Comparison of ENCODE assay signal across 8 cellular contexts in genomic region chr1:16863024-16863423, GRCh38. TPM values are rescaled to one million over a fixed set of nuclear protein-coding genes. Genes with fewer than 3 reads are reported as not detected.
A peak's percentile ranks its signal among the peaks of the same experiment; 100 is the strongest.
DNase-seq lines count a peak whose midpoint lies in the region; ATAC-seq, FAIRE-seq and TF ChIP-seq lines count a peak whose summit lies in the region.
"Not testable (repeated sequence)": the region's sequence is repeated elsewhere in the genome, so short reads cannot be mapped to it uniquely, and the experiment has no call there.

No MANE protein-coding gene starts in this region.

- not testable (repeated sequence) for H3K4me1 ChIP-seq in A549; GM12878 (ENCODE audit: control insufficient read depth, insufficient read depth, low read length)

- TF ChIP-seq EP300 in A549 (IDR thresholded peaks at IDR 0.05); GM12878 (IDR thresholded peaks at IDR 0.05; ENCODE audit: borderline replicate concordance in 1 of 2, control insufficient read depth in 1 of 2, low read depth in 2 of 2, low read length in 2 of 2): not testable (repeated sequence)

- H3K27ac Mint-ChIP-seq in activated CD4-positive, alpha-beta T cell treated with anti-CD3 and anti-CD28 coated beads for 36 hours: not testable (repeated sequence)
- H3K27ac Mint-ChIP-seq in stimulated activated memory B cell treated with anti-CD40 and anti-IgM and Interleukin-4, amounts not matched to agents 10 μg/mL and 1 μg/mL and 100 μg/mL, for 72 hours: peak overlapping the region; percentile 40

- RAD21 ChIA-PET in GM12878 (lab: Charles Lee; ENCODE audit: unreplicated experiment): not testable (repeated sequence)

- TF ChIP-seq CTCF in A549 (IDR thresholded peaks at IDR 0.05); GM12878 (IDR thresholded peaks at IDR 0.05 in 2 of 3, conservative IDR thresholded peaks at IDR 0.05 in 1 of 3; ENCODE audit: control insufficient read depth in 2 of 3, extremely low read depth in 1 of 3, insufficient read depth in 1 of 3, low read depth in 3 of 3, low read length in 3 of 3): not testable (repeated sequence)

- not testable (repeated sequence) for H3K9me3 Mint-ChIP-seq in activated CD4-positive, alpha-beta T cell treated with anti-CD3 and anti-CD28 coated beads for 36 hours (ENCODE audit: low read depth); stimulated activated memory B cell treated with anti-CD40 and anti-IgM and Interleukin-4, amounts not matched to agents 10 μg/mL and 1 μg/mL and 100 μg/mL, for 72 hours

- H3K36me3 Mint-ChIP-seq in activated CD4-positive, alpha-beta T cell treated with anti-CD3 and anti-CD28 coated beads for 36 hours (ENCODE audit: low read depth); stimulated activated memory B cell treated with anti-CD40 and anti-IgM and Interleukin-4, amounts not matched to agents 10 μg/mL and 1 μg/mL and 100 μg/mL, for 72 hours: not testable (repeated sequence)

- CTCF ChIA-PET in A549 (lab: Yijun Ruan, JAX); activated CD4-positive, alpha-beta T cell treated with anti-CD3 and anti-CD28 coated beads for 36 hours (lab: Charles Lee); GM12878 (lab: Yijun Ruan, JAX): not testable (repeated sequence)

- H3K4me2 ChIP-seq in A549: peak overlapping the region; percentile 87
- not testable (repeated sequence) for H3K4me2 ChIP-seq in GM12878 (ENCODE audit: control insufficient read depth, insufficient read depth)

- not testable (repeated sequence) for H3K9me3 ChIP-seq in A549; GM12878 (replicated peaks; ENCODE audit: control insufficient read depth, insufficient read depth, low read length)

- not testable (repeated sequence) for H3K27me3 ChIP-seq in GM12878 (replicated peaks in 1 of 2; ENCODE audit: control insufficient read depth in 2 of 2, insufficient read depth in 2 of 2, low read length in 1 of 2)

- SMC1A ChIA-PET in GM12878 (lab: Charles Lee; ENCODE audit: uncharacterized antibody, unreplicated experiment): not testable (repeated sequence)

- not testable (repeated sequence) for H4K20me1 ChIP-seq in GM12878 (ENCODE audit: control insufficient read depth, insufficient read depth)

- not testable (repeated sequence) for ATAC-seq in A549
- peak; percentile 80 for ATAC-seq in GM18867 (IDR thresholded peaks at IDR 0.05; ENCODE audit: unreplicated experiment)
- peak; percentile 56 for ATAC-seq in GM21786 (IDR thresholded peaks at IDR 0.05; ENCODE audit: unreplicated experiment)
- ATAC-seq in HG03060 (IDR thresholded peaks at IDR 0.05; ENCODE audit: low read depth, unreplicated experiment): peak; percentile 83
- peak; percentile 65 for ATAC-seq in HG03521 (IDR thresholded peaks at IDR 0.05; ENCODE audit: unreplicated experiment)
- peak; percentile 58 for ATAC-seq in activated CD4-positive, alpha-beta T cell treated with anti-CD3 and anti-CD28 coated beads for 36 hours
- ATAC-seq in GM12878: peak; percentile 87
- peak; percentile 92 for ATAC-seq in stimulated activated memory B cell treated with anti-CD40 and anti-IgM and Interleukin-4, amounts not matched to agents 10 μg/mL and 1 μg/mL and 100 μg/mL, for 72 hours

- H3K36me3 ChIP-seq in GM12878 (ENCODE audit: control insufficient read depth in 2 of 2, insufficient read depth in 2 of 2, low read length in 1 of 2): not testable (repeated sequence)

- 0 out of 6 replicates have a peak overlapping the region, but pooled peaks of 1 of the 2 experiments have one; percentile 54 for H3K27ac ChIP-seq in A549
- not testable (repeated sequence) for H3K27ac ChIP-seq in GM12878 (ENCODE audit: control insufficient read depth, insufficient read depth)

- not testable (repeated sequence) for H3K9ac ChIP-seq in GM12878 (ENCODE audit: control insufficient read depth, insufficient read depth, low read length)

- not testable (repeated sequence) for H2AFZ ChIP-seq in GM12878 (ENCODE audit: control insufficient read depth, low read depth, low read length)

- not testable (repeated sequence) for H3K4me1 Mint-ChIP-seq in activated CD4-positive, alpha-beta T cell treated with anti-CD3 and anti-CD28 coated beads for 36 hours; stimulated activated memory B cell treated with anti-CD40 and anti-IgM and Interleukin-4, amounts not matched to agents 10 μg/mL and 1 μg/mL and 100 μg/mL, for 72 hours

- intact Hi-C loops in activated CD4-positive, alpha-beta T cell treated with anti-CD3 and anti-CD28 coated beads for 36 hours (cut with DNase I, micrococcal nuclease); GM12878 (cut with micrococcal nuclease; ENCODE audit: unreplicated experiment): not testable (repeated sequence)

- 75% methylated on average over 6 of the region's 11 CpGs for WGBS in A549 (ENCODE audit: missing lambda C conversion rate)
- 2% methylated on average over 6 of the region's 11 CpGs for WGBS in GM12878 (ENCODE audit: insufficient coverage, insufficient replicate concordance, low lambda C conversion rate, missing lambda C conversion rate)

- H3K27me3 Mint-ChIP-seq in activated CD4-positive, alpha-beta T cell treated with anti-CD3 and anti-CD28 coated beads for 36 hours; stimulated activated memory B cell treated with anti-CD40 and anti-IgM and Interleukin-4, amounts not matched to agents 10 μg/mL and 1 μg/mL and 100 μg/mL, for 72 hours: not testable (repeated sequence)

- not testable (repeated sequence) for DNase-seq in A549 (ENCODE audit: low read depth in 1 of 2, low spot score in 1 of 2); activated CD4-positive, alpha-beta T cell treated with anti-CD3 and anti-CD28 coated beads for 36 hours; GM12878 (ENCODE audit: low read depth, low spot score)

- POLR2A ChIA-PET in A549 (lab: Yijun Ruan, JAX); activated CD4-positive, alpha-beta T cell treated with anti-CD3 and anti-CD28 coated beads for 36 hours (lab: Charles Lee); GM12878 (lab: Charles Lee): not testable (repeated sequence)

- not testable (repeated sequence) for TF ChIP-seq POLR2A in A549 (IDR thresholded peaks at IDR 0.05; ENCODE audit: low read length); GM12878 (IDR thresholded peaks at IDR 0.05; ENCODE audit: low read depth, low read length)

- TF ChIP-seq RAD21 in A549 (conservative IDR thresholded peaks at IDR 0.05 in 1 of 2, IDR thresholded peaks at IDR 0.05 in 1 of 2); GM12878 (IDR thresholded peaks at IDR 0.05; ENCODE audit: insufficient read depth, low read depth, low read length): not testable (repeated sequence)

- BruUV-seq in GM12878 (replicated peaks; lab: Mats Ljungman, UMichigan): not testable (repeated sequence)

- H3K79me2 ChIP-seq in GM12878 (ENCODE audit: control insufficient read depth, insufficient read depth, low read length): not testable (repeated sequence)

- in situ Hi-C loops in GM12878 (cut with MboI): not testable (repeated sequence)

- H3K4me3 ChIP-seq in A549: peak overlapping the region; percentile 44; the same call in 1 of the 3 replicates
- H3K4me3 ChIP-seq in GM12878: not testable (repeated sequence)

- not testable (repeated sequence) for H3K4me3 Mint-ChIP-seq in activated CD4-positive, alpha-beta T cell treated with anti-CD3 and anti-CD28 coated beads for 36 hours
- H3K4me3 Mint-ChIP-seq in stimulated activated memory B cell treated with anti-CD40 and anti-IgM and Interleukin-4, amounts not matched to agents 10 μg/mL and 1 μg/mL and 100 μg/mL, for 72 hours: peak overlapping the region; percentile 70

- not testable (repeated sequence) for FAIRE-seq in A549 (lab: Jason Lieb, UNC); GM12878 (lab: Jason Lieb, UNC)

RNA-seq across cellular contexts. Expression of gene RNU1-2, which starts 32.8 kb away (rescaled TPM):
- polyA plus RNA-seq in A549 (2011; rRNA removed) (56.2 TPM in 1 of 2 replicates, not detected in the other), A549 (2017; fragmentation: RNase III; extraction: RNeasy Plus Mini Kit Qiagen cat#74134 plus additional on column Dnase treatment) (6.5 to 8.5 TPM (median 6.6 TPM) in 3 replicates), GM12878 (2011; rRNA removed) (82.4 and 113 TPM in 2 replicates), GM12878 (2014; fragmentation: Illumina TruSeq; extraction: Trizol) (not detected in 2 replicates), GM12878 (2014; fragmentation: Nextera tagmentation; extraction: Ambion mirVana) (1 to 10 TPM; 4.5 to 4.9 TPM), GM12878 (2014; rRNA removed) (not detected in 2 replicates), GM12878 (2016; fragmentation: Nextera tagmentation; extraction: Ambion mirVana) (1 to 10 TPM; 2.6 to 3.6 TPM)
- polyA plus RNA-seq in A549 (2012; cell fraction: cytosol; rRNA removed): not detected in 2 replicates
- not detected in 2 replicates for polyA plus RNA-seq in A549 (2012; cell fraction: nucleus; rRNA removed)
- polyA minus RNA-seq in A549 (2011; rRNA and poly(A)+ RNA removed): 38,453 and 40,699 TPM in 2 replicates
- 1,000 to 10,000 TPM; 1,573 to 2,291 TPM for total RNA-seq in activated CD4-positive, alpha-beta T cell treated with anti-CD3 and anti-CD28 coated beads for 36 hours
- under 0.01 TPM in 2 replicates for total RNA-seq in GM12878 (2013; cell fraction: nucleolus; rRNA removed)
- total RNA-seq in GM12878 (2014; rRNA removed) (under 0.01 TPM in 2 replicates), GM12878 (2014; rRNA removed; fragmentation: Illumina TruSeq; extraction: Trizol) (20,946 and 25,634 TPM in 2 replicates), GM12878 (2021) (2,403 and 2,678 TPM in 2 replicates)
- polyA plus RNA-seq in GM12878 (2011; ENCODE audit: low read depth): not detected
- under 0.01 TPM in 1 of 2 replicates, not detected in the other for polyA plus RNA-seq in GM12878 (2011; cell fraction: cytosol; rRNA removed)
- under 0.01 TPM in 2 replicates for polyA plus RNA-seq in GM12878 (2011; cell fraction: nucleus; rRNA removed)
- polyA plus RNA-seq in GM12878 (2012): 66.2 TPM in 1 of 2 replicates, not detected in the other
- under 0.01 and 12,429 TPM in 2 replicates for polyA minus RNA-seq in GM12878 (2011; rRNA and poly(A)+ RNA removed)
- polyA minus RNA-seq in GM12878 (2011; cell fraction: cytosol; rRNA and poly(A)+ RNA removed): 90,580 and 95,504 TPM in 2 replicates
- 67,711 and 110,374 TPM in 2 replicates for polyA minus RNA-seq in GM12878 (2011; cell fraction: nucleus; rRNA and poly(A)+ RNA removed)

RNA-seq across cellular contexts. Expression of gene CROCC, which starts 58.7 kb away (rescaled TPM):
- polyA plus RNA-seq in A549 (2011; rRNA removed) (4.4 TPM in 2 replicates), A549 (2017; fragmentation: RNase III; extraction: RNeasy Plus Mini Kit Qiagen cat#74134 plus additional on column Dnase treatment) (6.8 to 11.8 TPM (median 10.6 TPM) in 3 replicates), GM12878 (2011; rRNA removed) (1.4 and 2.7 TPM in 2 replicates), GM12878 (2014; fragmentation: Illumina TruSeq; extraction: Trizol) (1.0 and 3.0 TPM in 2 replicates), GM12878 (2014; fragmentation: Nextera tagmentation; extraction: Ambion mirVana) (under 1 TPM; 0.04 to 0.05 TPM), GM12878 (2014; rRNA removed) (5.0 and 5.5 TPM in 2 replicates), GM12878 (2016; fragmentation: Nextera tagmentation; extraction: Ambion mirVana) (under 1 TPM; 0.82 to 0.84 TPM)
- polyA plus RNA-seq in A549 (2012; cell fraction: cytosol; rRNA removed): 13.2 TPM in 2 replicates
- 55.2 and 67.4 TPM in 2 replicates for polyA plus RNA-seq in A549 (2012; cell fraction: nucleus; rRNA removed)
- 4.7 and 7.1 TPM in 2 replicates for polyA minus RNA-seq in A549 (2011; rRNA and poly(A)+ RNA removed)
- total RNA-seq in activated CD4-positive, alpha-beta T cell treated with anti-CD3 and anti-CD28 coated beads for 36 hours: 10 to 100 TPM; 18.4 to 25.7 TPM
- total RNA-seq in GM12878 (2013; cell fraction: nucleolus; rRNA removed): 9.3 and 12.0 TPM in 2 replicates
- total RNA-seq in GM12878 (2014; rRNA removed) (3.2 and 3.4 TPM in 2 replicates), GM12878 (2014; rRNA removed; fragmentation: Illumina TruSeq; extraction: Trizol) (1.8 and 1.9 TPM in 2 replicates), GM12878 (2021) (3.3 and 3.4 TPM in 2 replicates)
- 2.2 TPM for polyA plus RNA-seq in GM12878 (2011; ENCODE audit: low read depth)
- 2.1 and 3.4 TPM in 2 replicates for polyA plus RNA-seq in GM12878 (2011; cell fraction: cytosol; rRNA removed)
- polyA plus RNA-seq in GM12878 (2011; cell fraction: nucleus; rRNA removed): 21.7 and 22.1 TPM in 2 replicates
- 3.6 and 6.5 TPM in 2 replicates for polyA plus RNA-seq in GM12878 (2012)
- 3.1 and 5.0 TPM in 2 replicates for polyA minus RNA-seq in GM12878 (2011; rRNA and poly(A)+ RNA removed)
- 0.52 and 0.53 TPM in 2 replicates for polyA minus RNA-seq in GM12878 (2011; cell fraction: cytosol; rRNA and poly(A)+ RNA removed)
- 4.2 and 6.5 TPM in 2 replicates for polyA minus RNA-seq in GM12878 (2011; cell fraction: nucleus; rRNA and poly(A)+ RNA removed)
